ENCODE assay signal across 19 cellular contexts in genomic region chr1:1534401-1535145, GRCh38. TPM values are rescaled to one million over a fixed set of nuclear protein-coding genes. Genes with fewer than 3 reads are reported as not detected.
DNase-seq lines count a peak whose midpoint lies in the region; ATAC-seq and TF ChIP-seq lines count a peak whose summit lies in the region.
"Had no signal": no experiment of that assay in that cellular context is flagged by ENCODE, and none has a peak within 500 bp of the region (broad histone marks: within the 10 kb centered on the region; RNA-seq: fewer than 3 reads in every experiment).

No MANE protein-coding gene starts in this region.

- no peaks in the 10 kb centered on the region for H3K9me3 ChIP-seq in cardiac muscle cell (ENCODE audit: low read depth)
- no peaks in the 10 kb centered on the region for H3K9me3 ChIP-seq in PC-3 (ENCODE audit: low read length)
- H3K9me3 ChIP-seq in lower lobe of right lung, result peaks cover 14% of the 10 kb centered on the region

- H3K4me3 Mint-ChIP-seq in stimulated activated memory B cell treated with anti-CD40 and anti-IgM and Interleukin-4, amounts not matched to agents 10 μg/mL and 1 μg/mL and 100 μg/mL, for 72 hours, result no peak overlapping the region
- H3K4me3 Mint-ChIP-seq in activated naive CD8-positive, alpha-beta T cell treated with anti-CD3 and anti-CD28 coated beads for 36 hours, result no peak overlapping the region
- H3K4me3 Mint-ChIP-seq: B cell; CD14-positive monocyte; CD8-positive, alpha-beta T cell; GM23338; H9; HFFc6 had no signal

- peaks cover 11% of the 10 kb centered on the region for H3K4me1 Mint-ChIP-seq in stimulated activated memory B cell treated with anti-CD40 and anti-IgM and Interleukin-4, amounts not matched to agents 10 μg/mL and 1 μg/mL and 100 μg/mL, for 72 hours
- H3K4me1 Mint-ChIP-seq in activated naive CD8-positive, alpha-beta T cell treated with anti-CD3 and anti-CD28 coated beads for 36 hours, result peaks cover 1% of the 10 kb centered on the region

- H3K27me3 Mint-ChIP-seq in stimulated activated memory B cell treated with anti-CD40 and anti-IgM and Interleukin-4, amounts not matched to agents 10 μg/mL and 1 μg/mL and 100 μg/mL, for 72 hours, result peaks cover 10% of the 10 kb centered on the region
- H3K27me3 Mint-ChIP-seq in activated naive CD8-positive, alpha-beta T cell treated with anti-CD3 and anti-CD28 coated beads for 36 hours, result no peaks in the 10 kb centered on the region

- H3K4me3 ChIP-seq in cardiac muscle cell, result no peak overlapping the region
- H3K4me3 ChIP-seq in PC-3 (ENCODE audit: low read length), result no peak overlapping the region
- no peak overlapping the region for H3K4me3 ChIP-seq in lower lobe of right lung
- H3K4me3 ChIP-seq: GM23338 had no signal

- no peaks in the 10 kb centered on the region for H3K36me3 ChIP-seq in cardiac muscle cell
- peaks cover 20% of the 10 kb centered on the region for H3K36me3 ChIP-seq in PC-3 (ENCODE audit: low read depth, low read length)
- peaks cover 7% of the 10 kb centered on the region for H3K36me3 ChIP-seq in lower lobe of right lung

- H3K9me3 Mint-ChIP-seq in stimulated activated memory B cell treated with anti-CD40 and anti-IgM and Interleukin-4, amounts not matched to agents 10 μg/mL and 1 μg/mL and 100 μg/mL, for 72 hours, result peaks cover 5% of the 10 kb centered on the region
- peaks cover 7% of the 10 kb centered on the region for H3K9me3 Mint-ChIP-seq in activated naive CD8-positive, alpha-beta T cell treated with anti-CD3 and anti-CD28 coated beads for 36 hours

- TF ChIP-seq CTCF in cardiac muscle cell (IDR thresholded peaks at IDR 0.05; ENCODE audit: low read depth, low read length) (no peak), PC-3 (conservative IDR thresholded peaks at IDR 0.05; ENCODE audit: low read depth, low read length) (no peak), lower lobe of right lung (IDR thresholded peaks at IDR 0.05) (no peak)

- DNase-seq in cardiac muscle cell (ENCODE audit: low read depth in 1 of 2, low spot score in 1 of 2) (no peak), cardiac septum (ENCODE audit: low spot score) (no peak), D341Med (ENCODE audit: low spot score) (peak; percentile 34), PC-3 (no peak), AG08396 (ENCODE audit: low spot score) (no peak), lower lobe of right lung (no peak)
- DNase-seq in activated naive CD8-positive, alpha-beta T cell treated with anti-CD3 and anti-CD28 coated beads for 36 hours, result no peak
- DNase-seq: CD8-positive, alpha-beta T cell; COR-L47; DND-41; GDM1; H9; HFFc6; Karpas-422 had no signal

- ATAC-seq in PC-3 (peak; percentile 10; the same call in 1 of the 2 replicates), lower lobe of right lung (no peak)
- ATAC-seq in stimulated activated memory B cell treated with anti-CD40 and anti-IgM and Interleukin-4, amounts not matched to agents 10 μg/mL and 1 μg/mL and 100 μg/mL, for 72 hours, result peak; percentile 22
- ATAC-seq: CD8-positive, alpha-beta T cell; GM23338 had no signal

- intact Hi-C loops in cardiac septum (cut with DNase I), result no loop called here
- intact Hi-C loops in PC-3 (cut with micrococcal nuclease), result no loop called here
- intact Hi-C loops in lower lobe of right lung (cut with DNase I), result no loop called here

- peaks cover 22% of the 10 kb centered on the region for H3K36me3 Mint-ChIP-seq in stimulated activated memory B cell treated with anti-CD40 and anti-IgM and Interleukin-4, amounts not matched to agents 10 μg/mL and 1 μg/mL and 100 μg/mL, for 72 hours
- H3K36me3 Mint-ChIP-seq in activated naive CD8-positive, alpha-beta T cell treated with anti-CD3 and anti-CD28 coated beads for 36 hours, result peaks cover 29% of the 10 kb centered on the region

- H3K9ac ChIP-seq in PC-3 (ENCODE audit: low read length), result no peak overlapping the region

- no TSS peak for BruUV-seq in PC-3 (replicated peaks; lab: Mats Ljungman, UMichigan)

- H2AFZ ChIP-seq in PC-3 (ENCODE audit: low read length), result no peak overlapping the region
- H2AFZ ChIP-seq: GM23338 had no signal

- no peaks in the 10 kb centered on the region for H3K9me2 ChIP-seq in PC-3 (replicated peaks; ENCODE audit: low read length)

- H3K27ac ChIP-seq in cardiac muscle cell (peak overlapping the region; percentile 71), PC-3 (ENCODE audit: low read length) (no peak overlapping the region), lower lobe of right lung (no peak overlapping the region)
- H3K27ac ChIP-seq: 22Rv1 had no signal

- peaks cover 19% of the 10 kb centered on the region for H3K4me1 ChIP-seq in cardiac muscle cell (ENCODE audit: low read depth)
- no peaks in the 10 kb centered on the region for H3K4me1 ChIP-seq in PC-3 (ENCODE audit: insufficient read depth, low read length)
- H3K4me1 ChIP-seq in lower lobe of right lung, result peaks cover 10% of the 10 kb centered on the region

- no peak overlapping the region for H3K4me2 ChIP-seq in PC-3 (ENCODE audit: low read length)
- H3K4me2 ChIP-seq: GM23338 had no signal

- POLR2A ChIA-PET in PC-3 (lab: Charles Lee; ENCODE audit: unreplicated experiment), result no interaction called here

- no peaks in the 10 kb centered on the region for H3F3A ChIP-seq in PC-3 (ENCODE audit: low read length, unreplicated experiment)

- H3K27ac Mint-ChIP-seq in stimulated activated memory B cell treated with anti-CD40 and anti-IgM and Interleukin-4, amounts not matched to agents 10 μg/mL and 1 μg/mL and 100 μg/mL, for 72 hours, result no peak overlapping the region
- no peak overlapping the region for H3K27ac Mint-ChIP-seq in activated naive CD8-positive, alpha-beta T cell treated with anti-CD3 and anti-CD28 coated beads for 36 hours
- H3K27ac Mint-ChIP-seq: B cell; CD14-positive monocyte; CD8-positive, alpha-beta T cell; GM23338; H9; HFFc6 had no signal

- H3K79me2 ChIP-seq in PC-3 (ENCODE audit: low read length), result no peaks in the 10 kb centered on the region

- H4K20me1 ChIP-seq in PC-3 (ENCODE audit: low read length), result no peaks in the 10 kb centered on the region

- CTCF ChIA-PET in PC-3 (lab: Charles Lee), result no interaction called here

- H3K27me3 ChIP-seq in cardiac muscle cell (no peaks in the 10 kb centered on the region), PC-3 (ENCODE audit: low read length) (no peaks in the 10 kb centered on the region), lower lobe of right lung (ENCODE audit: low read depth) (no peaks in the 10 kb centered on the region)

RNA-seq across cellular contexts. Expression of gene TMEM240, which starts 5.9 kb away (rescaled TPM):
- total RNA-seq in cardiac muscle cell (8.1 and 26.0 TPM in 2 replicates), cardiac septum (5.0 TPM), PC-3 (2014; rRNA removed) (0.87 and 2.0 TPM in 2 replicates), lower lobe of right lung (3.9 TPM)
- 6.2 and 10.4 TPM in 2 replicates for polyA plus RNA-seq in cardiac muscle cell
- total RNA-seq in activated naive CD8-positive, alpha-beta T cell treated with anti-CD3 and anti-CD28 coated beads for 36 hours, result under 1 TPM in 1 of 2 experiments, not detected in 1; 0.88 TPM
- polyA plus RNA-seq: CD14-positive monocyte had no signal

RNA-seq across cellular contexts. Expression of gene ATAD3A, which starts 22.6 kb away (rescaled TPM):
- 61.7 and 79.7 TPM in 2 replicates for total RNA-seq in cardiac muscle cell
- polyA plus RNA-seq in cardiac muscle cell, result 74.8 and 77.9 TPM in 2 replicates
- 13.7 TPM for total RNA-seq in cardiac septum
- total RNA-seq in PC-3 (2014; rRNA removed), result 186 and 243 TPM in 2 replicates
- total RNA-seq in activated naive CD8-positive, alpha-beta T cell treated with anti-CD3 and anti-CD28 coated beads for 36 hours, result 10 to 100 TPM; 87.9 to 89.2 TPM
- total RNA-seq in lower lobe of right lung, result 14.1 TPM

RNA-seq across cellular contexts. Expression of gene SSU72, which starts 40.1 kb away (rescaled TPM):
- total RNA-seq in cardiac muscle cell, result 97.3 and 131 TPM in 2 replicates
- polyA plus RNA-seq in cardiac muscle cell, result 172 and 202 TPM in 2 replicates
- 90.7 TPM for total RNA-seq in cardiac septum
- total RNA-seq in PC-3 (2014; rRNA removed), result 283 and 310 TPM in 2 replicates
- 100 to 1,000 TPM; 124 to 131 TPM for total RNA-seq in activated naive CD8-positive, alpha-beta T cell treated with anti-CD3 and anti-CD28 coated beads for 36 hours
- 123 TPM for total RNA-seq in lower lobe of right lung

Comparison
In these comparisons a context has a peak if more than half of its experiments do, and no peak if none do; other contexts are left out.
1. ATAC-seq: peak in PC-3 (single experiment) and stimulated activated memory B cell treated with anti-CD40 and anti-IgM and Interleukin-4, amounts not matched to agents 10 μg/mL and 1 μg/mL and 100 μg/mL, for 72 hours (single experiment); none in lower lobe of right lung (0 of 2).